ENCODE assay signal across 4 cellular contexts in genomic region chr19:4938461-4938860, GRCh38. TPM values are rescaled to one million over a fixed set of nuclear protein-coding genes. Genes with fewer than 3 reads are reported as not detected.
"Had no signal": no experiment of that assay in that cellular context is flagged by ENCODE, and none has a peak within 500 bp of the region (broad histone marks: within the 10 kb centered on the region; RNA-seq: fewer than 3 reads in every experiment).

No MANE protein-coding gene starts in this region.

RNA-seq across cellular contexts. Expression of gene ARRDC5, which starts 35.8 kb away (rescaled TPM):
- total RNA-seq: activated CD4-positive, alpha-beta T cell treated with anti-CD3 and anti-CD28 coated beads for 36 hours; bronchial epithelial cell; cardiac muscle cell; WTC11 had no signal
- polyA plus RNA-seq: cardiac muscle cell had no signal
